11 cellular contexts compared by ENCODE assay signal in genomic region chr6:150598858-150599198, GRCh38. TPM values are rescaled to one million over a fixed set of nuclear protein-coding genes. Genes with fewer than 3 reads are reported as not detected.
DNase-seq lines count a peak whose midpoint lies in the region; ATAC-seq and TF ChIP-seq lines count a peak whose summit lies in the region.
"Had no signal": no experiment of that assay in that cellular context is flagged by ENCODE, and none has a peak within 500 bp of the region (broad histone marks: within the 10 kb centered on the region; RNA-seq: fewer than 3 reads in every experiment).

No MANE protein-coding gene starts in this region.

- H3K4me1 Mint-ChIP-seq in GM23338 = peaks cover 9% of the 10 kb centered on the region; the same call in 2 of the 3 replicates

- H3K9me3 ChIP-seq in SJCRH30 (replicated peaks) = no peaks in the 10 kb centered on the region
- no peaks in the 10 kb centered on the region for H3K9me3 ChIP-seq in endocrine pancreas (ENCODE audit: control insufficient read depth, low read length)
- no peaks in the 10 kb centered on the region for H3K9me3 ChIP-seq in HAP-1
- H3K9me3 ChIP-seq: heart left ventricle had no signal

- H3K36me3 ChIP-seq in GM23338 (ENCODE audit: insufficient read depth) (no peaks in the 10 kb centered on the region), SJCRH30 (no peaks in the 10 kb centered on the region), endocrine pancreas (ENCODE audit: control insufficient read depth, insufficient read depth, low read length) (no peaks in the 10 kb centered on the region), rectal smooth muscle tissue (ENCODE audit: control insufficient read depth, insufficient read depth, low read length) (no peaks in the 10 kb centered on the region), HAP-1 (replicated peaks) (no peaks in the 10 kb centered on the region)
- H3K36me3 ChIP-seq: heart left ventricle had no signal

- H3K9me2 ChIP-seq in GM23338 (ENCODE audit: insufficient read depth) = no peaks in the 10 kb centered on the region

- H2AFZ ChIP-seq in GM23338 = no peak overlapping the region

- H3K4me3 Mint-ChIP-seq in GM23338 = peak overlapping the region; percentile 68

- in situ Hi-C loops in HAP-1 (cut with MboI; ENCODE audit: low sequenced_read_pairs) = no loop called here

- H3K27ac ChIP-seq in GM23338 (ENCODE audit: low read depth) (no peak overlapping the region), SJCRH30 (peak overlapping the region; percentile 56), rectal smooth muscle tissue (ENCODE audit: low read depth, low read length) (no peak overlapping the region)

- no peak for TF ChIP-seq CTCF in GM23338 (conservative IDR thresholded peaks at IDR 0.05; ENCODE audit: low read depth in 2 of 2)

- 0 out of 2 replicates have a peak, but pooled peaks cover 6% of the 10 kb centered on the region for H3F3A ChIP-seq in GM23338 (replicated peaks; ENCODE audit: low read depth)

- H4K20me1 ChIP-seq in GM23338 (replicated peaks; ENCODE audit: insufficient read depth) = no peaks in the 10 kb centered on the region

- H3K9me3 Mint-ChIP-seq in GM23338 = no peaks in the 10 kb centered on the region; the same call in 2 of the 3 replicates

- H3K9ac ChIP-seq in endocrine pancreas (ENCODE audit: control insufficient read depth, insufficient read depth, low read length) = no peak overlapping the region
- H3K9ac ChIP-seq in rectal smooth muscle tissue (ENCODE audit: low read length) = no peak overlapping the region

- H3K79me2 ChIP-seq in GM23338 (replicated peaks; ENCODE audit: insufficient read depth) = no peaks in the 10 kb centered on the region

- peaks cover 62% of the 10 kb centered on the region for H3K27me3 ChIP-seq in GM23338 (ENCODE audit: insufficient read depth)
- no peaks in the 10 kb centered on the region for H3K27me3 ChIP-seq in SJCRH30
- no peaks in the 10 kb centered on the region for H3K27me3 ChIP-seq in endocrine pancreas (ENCODE audit: control insufficient read depth, insufficient read depth, low read length)
- H3K27me3 ChIP-seq in rectal smooth muscle tissue (ENCODE audit: control insufficient read depth, insufficient read depth, low read length) = no peaks in the 10 kb centered on the region
- no peaks in the 10 kb centered on the region for H3K27me3 ChIP-seq in HAP-1 (ENCODE audit: low read depth)

- peaks cover 39% of the 10 kb centered on the region for H3K27me3 Mint-ChIP-seq in GM23338 (ENCODE audit: insufficient read depth, low read depth, poor library complexity)

- peaks cover 7% of the 10 kb centered on the region; the same call in 1 of the 2 replicates for H3K4me1 ChIP-seq in GM23338 (ENCODE audit: insufficient read depth)
- peaks cover 36% of the 10 kb centered on the region for H3K4me1 ChIP-seq in SJCRH30
- no peaks in the 10 kb centered on the region for H3K4me1 ChIP-seq in endocrine pancreas (ENCODE audit: control insufficient read depth, insufficient read depth, low read length)
- H3K4me1 ChIP-seq in rectal smooth muscle tissue (ENCODE audit: control insufficient read depth, insufficient read depth, low read length) = no peaks in the 10 kb centered on the region
- H3K4me1 ChIP-seq in HAP-1 = peaks cover 23% of the 10 kb centered on the region

- peak overlapping the region; percentile 80; the same call in 1 of the 2 replicates for H3K4me2 ChIP-seq in GM23338

- DNase-seq in GM23338 (ENCODE audit: low spot score) (no peak), SJCRH30 (peak in 1 of 2 experiments; percentile 50), SHP77 treated with DMSO at 0.1 percent for 48 hours (lab: John Stamatoyannopoulos, UW) (no peak), HAP-1 (ENCODE audit: low spot score in 2 of 2) (no peak)
- DNase-seq: amniotic stem cell; effector CD8-positive, alpha-beta T cell; heart left ventricle had no signal

- H3K4me3 ChIP-seq in GM23338 (peak overlapping the region; percentile 80), SJCRH30 (no peak overlapping the region), endocrine pancreas (ENCODE audit: control insufficient read depth, insufficient read depth, low read length) (peak overlapping the region; percentile 81), rectal smooth muscle tissue (ENCODE audit: low read length) (peak overlapping the region; percentile 78), HAP-1 (no peak overlapping the region)

- ATAC-seq in GM23338 = no peak
- no peak for ATAC-seq in GM19455 (IDR thresholded peaks at IDR 0.05; ENCODE audit: unreplicated experiment)

- no peaks in the 10 kb centered on the region for H3K36me3 Mint-ChIP-seq in GM23338 (ENCODE audit: low read depth)

- no peak overlapping the region for H3K27ac Mint-ChIP-seq in GM23338

TF ChIP-seq in GM23338, 12 proteins besides CTCF, POLR2A, EP300 and RAD21:
- TF ChIP-seq NANOG (IDR thresholded peaks at IDR 0.05; ENCODE audit: borderline replicate concordance) (no peak), ZNF114 (CRISPR knock-in tag; IDR thresholded peaks at IDR 0.05) (no peak), ETS1 (IDR thresholded peaks at IDR 0.05) (no peak)
TF ChIP-seq in GM23338: peak in this region for 0.

RNA-seq across cellular contexts. Expression of gene PLEKHG1, which starts 0.9 kb away (rescaled TPM):
- total RNA-seq in GM23338 (2014; rRNA removed; shearing (Covaris generic)) = 1.0 and 2.5 TPM in 2 replicates
- polyA plus RNA-seq in GM23338 (2016; fragmentation: Nextera tagmentation; extraction: Ambion mirVana) = 0.64 and 0.89 TPM in 2 replicates
- total RNA-seq in SJCRH30 (2014; rRNA removed; shearing (Covaris generic)) = 13.6 and 13.8 TPM in 2 replicates
- total RNA-seq: M059J had no signal

Comparison
In these comparisons a context has a peak if more than half of its experiments do, and no peak if none do; other contexts are left out.
1. H3K4me3 ChIP-seq: peak in GM23338 (single experiment), endocrine pancreas (single experiment) and rectal smooth muscle tissue (single experiment); none in SJCRH30 (single experiment) and HAP-1 (single experiment).